12 cellular contexts compared by ENCODE assay signal in genomic region chr4:10731162-10731561, GRCh38. TPM values are rescaled to one million over a fixed set of nuclear protein-coding genes. Genes with fewer than 3 reads are reported as not detected.
"Had no signal": no experiment of that assay in that cellular context is flagged by ENCODE, and none has a peak within 500 bp of the region (broad histone marks: within the 10 kb centered on the region; RNA-seq: fewer than 3 reads in every experiment).

No MANE protein-coding gene starts in this region.

- H2AFZ ChIP-seq: neural progenitor cell had no signal

- DNase-seq: activated CD8-positive, alpha-beta memory T cell treated with anti-CD3 and anti-CD28 coated beads for 24 hours; activated gamma-delta T cell treated with Interleukin-2 at 50 U/mL for 16 hours; hippocampal formation; ovary; stimulated activated CD4-positive, alpha-beta T cell treated with anti-CD3 and anti-CD28 coated beads, Interleukin-4, amount 100 ng/mL, for 4 hours; substantia nigra had no signal

- H3K4me3 Mint-ChIP-seq: neural progenitor cell, type B pancreatic cell had no signal

- H3K27ac ChIP-seq: neural progenitor cell, ovary had no signal

- H3K9ac ChIP-seq: neural progenitor cell had no signal

- H3K36me3 ChIP-seq: neural progenitor cell, ovary had no signal

- H3K4me3 ChIP-seq: neural progenitor cell, ovary had no signal

- H3K27me3 Mint-ChIP-seq: type B pancreatic cell had no signal

- H3K27ac Mint-ChIP-seq: neural progenitor cell, type B pancreatic cell had no signal

- ATAC-seq: esophagus mucosa had no signal

- H3K4me1 ChIP-seq: neural progenitor cell had no signal

- H3K9me3 ChIP-seq: ovary had no signal

- H3K36me3 Mint-ChIP-seq: neural progenitor cell, type B pancreatic cell had no signal

- FAIRE-seq: astrocyte, endometrium had no signal

- H3K27me3 ChIP-seq: neural progenitor cell, ovary had no signal

- H3K9me3 Mint-ChIP-seq: neural progenitor cell had no signal

- H3K4me2 ChIP-seq: neural progenitor cell had no signal

RNA-seq across cellular contexts. Expression of gene CLNK, which starts 46.6 kb away (rescaled TPM):
- total RNA-seq: astrocyte, kidney epithelial cell had no signal
